Comparison of ENCODE assay signal across 1 cellular context in genomic region chr7:49089717-49090116, GRCh38.
TF ChIP-seq lines count a peak whose summit lies in the region.

No MANE protein-coding gene starts in this region.

TF ChIP-seq in GM23338, 12 proteins besides CTCF, POLR2A, EP300 and RAD21 (continued from another document):
- no peak for TF ChIP-seq ETS1 (IDR thresholded peaks at IDR 0.05)
- no peak for TF ChIP-seq CREB1 (CRISPR knock-in tag; IDR thresholded peaks at IDR 0.05; ENCODE audit: low read depth)
